13 cellular contexts compared by ENCODE assay signal in the genomic region with DNA sequence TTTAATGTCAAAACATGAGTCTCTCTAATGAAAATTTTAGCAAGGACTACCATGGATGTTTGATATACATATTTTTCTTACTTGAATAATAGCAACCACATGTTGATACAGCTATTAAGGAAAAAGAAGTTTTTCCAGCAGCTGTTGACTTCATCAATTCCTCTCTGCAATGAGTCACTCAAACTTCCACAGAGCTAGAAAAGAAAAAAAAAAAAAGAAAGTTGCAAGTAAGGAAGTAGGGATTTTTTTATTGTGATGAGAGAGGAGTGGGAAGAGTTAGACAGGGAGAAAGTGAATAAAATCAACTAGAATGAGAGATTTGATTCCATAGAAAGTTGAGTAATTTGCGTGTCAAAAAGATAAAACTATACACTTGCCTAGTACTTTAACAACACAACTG. TPM values are rescaled to one million over a fixed set of nuclear protein-coding genes. Genes with fewer than 3 reads are reported as not detected.
A peak's percentile ranks its signal among the peaks of the same experiment; 100 is the strongest.
DNase-seq lines count a peak whose midpoint lies in the region; ATAC-seq and TF ChIP-seq lines count a peak whose summit lies in the region.
"Had no signal": no experiment of that assay in that cellular context is flagged by ENCODE, and none has a peak within 500 bp of the region (broad histone marks: within the 10 kb centered on the region; RNA-seq: fewer than 3 reads in every experiment).

No MANE protein-coding gene starts in this region.

- TF ChIP-seq CTCF in fibroblast of mammary gland (conservative IDR thresholded peaks at IDR 0.05; ENCODE audit: control insufficient read depth, insufficient read depth, low read depth, low read length), result no peak

- peak overlapping the region; percentile 42 for H3K27ac ChIP-seq in SJSA1
- H3K27ac ChIP-seq: pancreas had no signal

- no peak overlapping the region for H3K4me3 ChIP-seq in SJSA1
- H3K4me3 ChIP-seq in fibroblast of mammary gland (ENCODE audit: control insufficient read depth, low read depth, low read length), result no peak overlapping the region
- H3K4me3 ChIP-seq: pancreas had no signal

- peaks cover 39% of the 10 kb centered on the region for H3K4me1 ChIP-seq in SJSA1 (replicated peaks)

- no peaks in the 10 kb centered on the region for H3K9me3 ChIP-seq in SJSA1 (replicated peaks)
- H3K9me3 ChIP-seq: pancreas had no signal

- no peak for ATAC-seq in GM19351 (IDR thresholded peaks at IDR 0.05; ENCODE audit: unreplicated experiment)
- ATAC-seq in HG03097 (IDR thresholded peaks at IDR 0.05; ENCODE audit: low FRiP score, unreplicated experiment), result no peak
- ATAC-seq: stimulated activated naive B cell treated with anti-CD40 and anti-IgM and Interleukin-4, amounts not matched to agents 10 μg/mL and 1 μg/mL and 100 μg/mL, for 72 hours had no signal

- no peaks in the 10 kb centered on the region for H3K36me3 ChIP-seq in SJSA1
- H3K36me3 ChIP-seq: pancreas had no signal

- DNase-seq in ELR (ENCODE audit: low read depth), result peak; percentile 91
- DNase-seq in SJSA1 (ENCODE audit: low read depth in 1 of 2, low spot score in 2 of 2), result peak in 1 of 2 experiments; percentile 54
- peak; percentile 93 for DNase-seq in fibroblast of mammary gland (ENCODE audit: low read depth)
- DNase-seq in smooth muscle cell of the brain vasculature (ENCODE audit: low read depth, low spot score), result peak; percentile 58
- DNase-seq in NK-92 (lab: John Stamatoyannopoulos, UW; ENCODE audit: unreplicated experiment), result no peak
- DNase-seq: activated CD4-positive, alpha-beta T cell treated with anti-CD3 and anti-CD28 coated beads, Interleukin-2, amount 50 U/mL, for 48 hours; KBM-7; pancreas; stimulated activated CD4-positive, alpha-beta T cell treated with anti-CD3 and anti-CD28 coated beads, Interleukin-2, amount 100 ng/mL, for 24 hours; stimulated activated naive B cell treated with anti-CD40 and anti-IgM and Interleukin-4, amounts not matched to agents 10 μg/mL and 1 μg/mL and 100 μg/mL, for 72 hours had no signal

- no peaks in the 10 kb centered on the region for H3K27me3 ChIP-seq in SJSA1 (replicated peaks)
- H3K27me3 ChIP-seq: pancreas had no signal

RNA-seq across cellular contexts. Expression of a gene that starts 46.2 kb away (rescaled TPM):
- 118 and 154 TPM in 2 replicates for total RNA-seq in SJSA1 (2014; rRNA removed; shearing (Covaris generic))
- total RNA-seq: T-helper 2 cell treated with Interferon-gamma antibody and Interleukin-4, amounts not matched to agents 100 ng/mL and 5 ng/mL, for 36 hours had no signal
